In the genomic region with DNA sequence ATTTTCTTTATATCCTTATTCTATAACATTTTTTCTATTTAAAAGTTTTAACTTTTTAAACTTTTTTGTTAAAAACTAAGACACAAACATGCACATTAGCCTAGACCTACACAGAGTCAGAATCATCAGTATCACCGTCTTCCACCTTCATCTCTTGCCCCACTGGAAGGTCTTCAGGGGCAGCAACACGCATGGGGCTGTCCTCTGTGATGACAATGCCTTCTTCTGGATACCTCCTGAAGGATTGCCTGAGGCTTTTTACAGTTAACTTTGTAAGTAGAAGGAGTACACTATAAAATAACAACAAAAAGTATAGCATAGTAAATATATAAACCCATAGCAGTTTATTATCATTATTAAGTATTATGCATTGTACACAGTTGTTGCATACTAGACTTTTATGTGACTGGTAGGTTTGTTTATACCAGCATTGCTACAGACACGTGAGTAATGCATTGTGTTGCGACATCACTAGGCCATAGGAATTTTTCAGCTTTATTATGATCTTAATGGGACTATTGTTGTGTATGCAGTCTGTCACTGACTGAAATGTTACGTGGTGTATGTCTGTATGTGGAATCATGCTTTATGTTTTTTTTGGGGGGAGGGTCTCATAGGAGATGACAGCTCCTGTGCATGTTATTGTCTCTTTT, we compare ENCODE assay signal across 14 cellular contexts. TPM values are rescaled to one million over a fixed set of nuclear protein-coding genes. Genes with fewer than 3 reads are reported as not detected.
DNase-seq lines count a peak whose midpoint lies in the region; ATAC-seq, FAIRE-seq and TF ChIP-seq lines count a peak whose summit lies in the region.
"Had no signal": no experiment of that assay in that cellular context is flagged by ENCODE, and none has a peak within 500 bp of the region (broad histone marks: within the 10 kb centered on the region; RNA-seq: fewer than 3 reads in every experiment).

No MANE protein-coding gene starts in this region.

- no peak overlapping the region for H3K9ac ChIP-seq in adipocyte (ENCODE audit: low read length)

- TF ChIP-seq CTCF in AG04450 (IDR thresholded peaks at IDR 0.05; ENCODE audit: low read depth, low read length) = no peak
- no peak for TF ChIP-seq CTCF in hepatocyte (IDR thresholded peaks at IDR 0.05; ENCODE audit: poor library complexity)
- TF ChIP-seq CTCF in GM20000 (IDR thresholded peaks at IDR 0.05; ENCODE audit: extremely low read depth, missing control alignments) = no peak

- no peaks in the 10 kb centered on the region for H3K27me3 ChIP-seq in AG04450 (ENCODE audit: control insufficient read depth, insufficient read depth, low read length)
- H3K27me3 ChIP-seq in adipocyte (replicated peaks; ENCODE audit: control insufficient read depth, insufficient read depth, low read length) = no peaks in the 10 kb centered on the region
- H3K27me3 ChIP-seq in hepatocyte = no peaks in the 10 kb centered on the region
- H3K27me3 ChIP-seq: cardiac muscle cell had no signal

- WGBS in hepatocyte (ENCODE audit: low lambda C conversion rate, missing lambda C conversion rate) = 72% methylated on average over 5 of the region's 5 CpGs

- no peak overlapping the region for H3K4me3 ChIP-seq in AG04450 (ENCODE audit: low read depth, low read length)
- H3K4me3 ChIP-seq in adipocyte (ENCODE audit: low read length) = no peak overlapping the region
- no peak overlapping the region for H3K4me3 ChIP-seq in hepatocyte
- H3K4me3 ChIP-seq: cardiac muscle cell had no signal

- no peak overlapping the region for H3K4me2 ChIP-seq in hepatocyte

- H2AFZ ChIP-seq in hepatocyte = no peak overlapping the region

- H3K27ac ChIP-seq in AG04450 (ENCODE audit: low read depth, low read length) = no peak overlapping the region
- no peak overlapping the region for H3K27ac ChIP-seq in hepatocyte
- H3K27ac ChIP-seq: cardiac muscle cell had no signal

- H4K20me1 ChIP-seq in hepatocyte (ENCODE audit: insufficient read depth, poor library complexity, severe bottlenecking) = peaks cover 6% of the 10 kb centered on the region

- peak; percentile 4 for FAIRE-seq in HTR-8/SVneo (lab: Jason Lieb, UNC)

- no peak for ATAC-seq in HG03521 (IDR thresholded peaks at IDR 0.05; ENCODE audit: unreplicated experiment)
- ATAC-seq: stimulated activated naive CD8-positive, alpha-beta T cell treated with anti-CD3 and anti-CD28 coated beads, Interleukin-15, amount 100 ng/mL, for 72 hours; T-cell had no signal

- H3K4me1 ChIP-seq in adipocyte (ENCODE audit: control insufficient read depth, insufficient read depth, low read length) (peaks cover 18% of the 10 kb centered on the region), hepatocyte (ENCODE audit: insufficient read depth) (no peaks in the 10 kb centered on the region)

- POLR2A ChIA-PET in AG04450 (lab: Yijun Ruan, JAX) = interaction anchor here (0.7 to 1.4 kb wide), 4 partner anchors 10 to 19 kb away, joined by 3 to 7 read pairs (median 6); a partner anchor contains a TSS

- H3K79me2 ChIP-seq in hepatocyte = peaks cover 87% of the 10 kb centered on the region

- H3K36me3 ChIP-seq in adipocyte (ENCODE audit: control insufficient read depth, insufficient read depth, low read length, severe bottlenecking) = peaks cover 6% of the 10 kb centered on the region
- H3K36me3 ChIP-seq in hepatocyte (replicated peaks; ENCODE audit: insufficient read depth, low read depth) = no peaks in the 10 kb centered on the region
- H3K36me3 ChIP-seq: cardiac muscle cell had no signal

- DNase-seq in AG04450 (ENCODE audit: low read depth, low spot score) (peak; percentile 63), HTR-8/SVneo (ENCODE audit: insufficient read length, low spot score) (peak; percentile 32), adipocyte (ENCODE audit: low read depth) (peak; percentile 90), hepatocyte (ENCODE audit: low spot score) (peak; percentile 20), GM20000 (ENCODE audit: low spot score) (no peak), medulla oblongata (ENCODE audit: extremely low spot score) (no peak), NCI-H345 treated with DMSO at 0.1 percent for 48 hours (lab: John Stamatoyannopoulos, UW; ENCODE audit: unreplicated experiment) (no peak)
- DNase-seq: CD8-positive, alpha-beta memory T cell; H9; NCI-H446; stimulated activated naive CD8-positive, alpha-beta T cell treated with anti-CD3 and anti-CD28 coated beads, Interleukin-15, amount 100 ng/mL, for 72 hours; T-cell had no signal

- H3K9me2 ChIP-seq in hepatocyte (replicated peaks; ENCODE audit: insufficient read depth) = no peaks in the 10 kb centered on the region

- CTCF ChIA-PET in AG04450 (lab: Charles Lee) = interaction anchor here (0.7 to 2.6 kb wide), 4 partner anchors 19 to 314 kb away, joined by 8 to 12 read pairs (median 10); a partner anchor contains a TSS

- no peaks in the 10 kb centered on the region for H3K9me3 ChIP-seq in AG04450 (ENCODE audit: control insufficient read depth, insufficient read depth, low read length)
- H3K9me3 ChIP-seq in adipocyte (ENCODE audit: control insufficient read depth, low read length) = no peaks in the 10 kb centered on the region
- no peaks in the 10 kb centered on the region for H3K9me3 ChIP-seq in hepatocyte (ENCODE audit: low read depth)

RNA-seq across cellular contexts. Expression of a gene that starts 18.2 kb away (rescaled TPM):
- 139 and 199 TPM in 2 replicates for polyA plus RNA-seq in AG04450 (2011; rRNA removed)
- 62.8 and 103 TPM in 2 replicates for polyA minus RNA-seq in AG04450 (2011; rRNA and poly(A)+ RNA removed)
- total RNA-seq in hepatocyte = 123 and 350 TPM in 2 replicates
- 277 and 316 TPM in 2 replicates for polyA plus RNA-seq in hepatocyte

Comparison
In these comparisons a context has a peak if more than half of its experiments do, and no peak if none do; other contexts are left out.
1. DNase-seq: peak in AG04450 (single experiment), HTR-8/SVneo (single experiment), adipocyte (single experiment) and hepatocyte (single experiment); none in GM20000 (single experiment), medulla oblongata (single experiment) and NCI-H345 treated with DMSO at 0.1 percent for 48 hours (single experiment).